8 cellular contexts compared by ENCODE assay signal in genomic region chrX:119981286-119982070, GRCh38. TPM values are rescaled to one million over a fixed set of nuclear protein-coding genes. Genes with fewer than 3 reads are reported as not detected.
A peak's percentile ranks its signal among the peaks of the same experiment; 100 is the strongest.
DNase-seq lines count a peak whose midpoint lies in the region; ATAC-seq and TF ChIP-seq lines count a peak whose summit lies in the region.

No MANE protein-coding gene starts in this region.

- H3K9me3 ChIP-seq in A673 (ENCODE audit: low read depth, low read length, poor library complexity, severe bottlenecking): no peaks in the 10 kb centered on the region
- H3K9me3 ChIP-seq in body of pancreas: no peaks in the 10 kb centered on the region

- no peak overlapping the region for H3K4me3 ChIP-seq in A673 (ENCODE audit: low read depth, low read length, poor library complexity, severe bottlenecking)
- H3K4me3 ChIP-seq in body of pancreas: no peak overlapping the region

- H3K36me3 ChIP-seq in A673 (ENCODE audit: insufficient read depth, low read length, poor library complexity, severe bottlenecking) (no peaks in the 10 kb centered on the region), body of pancreas (replicated peaks in 1 of 2; ENCODE audit: insufficient read depth in 1 of 2, low read depth in 2 of 2) (no peaks in the 10 kb centered on the region)

- H3K4me3 Mint-ChIP-seq in nephron progenitor cell: no peak overlapping the region

- 47 to 53% methylated on average over 10 of the region's 15 CpGs for WGBS in body of pancreas, 2 donors

- peaks cover 20% of the 10 kb centered on the region for H3K9me3 Mint-ChIP-seq in nephron progenitor cell

- DNase-seq in A673 (ENCODE audit: low spot score) (peak; percentile 57), GM04504 (ENCODE audit: low read depth) (peak; percentile 2), NCI-H2081 treated with DMSO at 0.1 percent for 48 hours (lab: John Stamatoyannopoulos, UW) (peak; percentile 28), body of pancreas (peak; percentile 26 to 60 (median 46)), nephron progenitor cell (peak; percentile 33), GM19238 (ENCODE audit: insufficient read length, low spot score) (no peak), hypothalamus (lab: John Stamatoyannopoulos, UW) (no peak)

- H3K36me3 Mint-ChIP-seq in nephron progenitor cell (ENCODE audit: low read depth): no peaks in the 10 kb centered on the region

- no peaks in the 10 kb centered on the region for H3K4me1 ChIP-seq in A673 (ENCODE audit: insufficient read depth, low read length, poor library complexity, severe bottlenecking)
- peaks cover 26% of the 10 kb centered on the region for H3K4me1 ChIP-seq in body of pancreas

- CTCF ChIA-PET in A673 (lab: Charles Lee): interaction anchor here (0.6 to 1.3 kb wide), 2 partner anchors 232 to 627 kb away, joined by 3 read pairs; no protein-coding TSS in a partner anchor

- H3K27ac Mint-ChIP-seq in nephron progenitor cell: no peak overlapping the region

- intact Hi-C loops in A673 (cut with micrococcal nuclease; ENCODE audit: unreplicated experiment) (no loop called here), body of pancreas (cut with DNase I) (no loop called here)

- BruUV-seq in A673 (replicated peaks; lab: Mats Ljungman, UMichigan): no TSS peak

- POLR2A ChIA-PET in A673 (lab: Charles Lee; ENCODE audit: low non-redundant PET): no interaction called here

- TF ChIP-seq POLR2A in body of pancreas (IDR thresholded peaks at IDR 0.05): no peak

- no peaks in the 10 kb centered on the region for H3K4me1 Mint-ChIP-seq in nephron progenitor cell

- TF ChIP-seq CTCF in A673 (conservative IDR thresholded peaks at IDR 0.05; ENCODE audit: low read depth, low read length): peak; percentile 72
- peak in 6 of 7 experiments; percentile 12 to 74 (median 53) for TF ChIP-seq CTCF in body of pancreas (IDR thresholded peaks at IDR 0.05)
- TF ChIP-seq CTCF in nephron progenitor cell (IDR thresholded peaks at IDR 0.05): peak; percentile 46

- H3K27ac ChIP-seq in A673 (ENCODE audit: low read depth, low read length, poor library complexity, severe bottlenecking) (no peak overlapping the region), body of pancreas (no peak overlapping the region)

- H3K27me3 ChIP-seq in A673 (replicated peaks; ENCODE audit: insufficient read depth, low read depth, low read length, poor library complexity): peaks cover under 1% of the 10 kb centered on the region
- H3K27me3 ChIP-seq in body of pancreas: no peaks in the 10 kb centered on the region

- peaks cover 28% of the 10 kb centered on the region for H3K27me3 Mint-ChIP-seq in nephron progenitor cell (ENCODE audit: low read depth, poor library complexity)

- ATAC-seq in body of pancreas (peak; percentile 43), GM21528 (IDR thresholded peaks at IDR 0.05; ENCODE audit: low FRiP score, unreplicated experiment) (no peak)

RNA-seq across cellular contexts. Expression of gene NKAP, which starts 37.9 kb away (rescaled TPM):
- total RNA-seq in A673 (2021) (9.3 and 11.8 TPM in 2 replicates), body of pancreas (1 to 10 TPM; 3.6 to 5.3 TPM)

Comparison
In these comparisons a context has a peak if more than half of its experiments do, and no peak if none do; other contexts are left out.
1. DNase-seq: peak in A673 (single experiment), GM04504 (single experiment), NCI-H2081 treated with DMSO at 0.1 percent for 48 hours (single experiment), body of pancreas (4 of 4) and nephron progenitor cell (single experiment); none in GM19238 (single experiment) and hypothalamus (0 of 51).
2. Peak in every context shown above with its lines, with median percentiles within 50 percentile points of each other: CTCF ChIP-seq.